Comparison of ENCODE assay signal across 19 cellular contexts in the genomic region with DNA sequence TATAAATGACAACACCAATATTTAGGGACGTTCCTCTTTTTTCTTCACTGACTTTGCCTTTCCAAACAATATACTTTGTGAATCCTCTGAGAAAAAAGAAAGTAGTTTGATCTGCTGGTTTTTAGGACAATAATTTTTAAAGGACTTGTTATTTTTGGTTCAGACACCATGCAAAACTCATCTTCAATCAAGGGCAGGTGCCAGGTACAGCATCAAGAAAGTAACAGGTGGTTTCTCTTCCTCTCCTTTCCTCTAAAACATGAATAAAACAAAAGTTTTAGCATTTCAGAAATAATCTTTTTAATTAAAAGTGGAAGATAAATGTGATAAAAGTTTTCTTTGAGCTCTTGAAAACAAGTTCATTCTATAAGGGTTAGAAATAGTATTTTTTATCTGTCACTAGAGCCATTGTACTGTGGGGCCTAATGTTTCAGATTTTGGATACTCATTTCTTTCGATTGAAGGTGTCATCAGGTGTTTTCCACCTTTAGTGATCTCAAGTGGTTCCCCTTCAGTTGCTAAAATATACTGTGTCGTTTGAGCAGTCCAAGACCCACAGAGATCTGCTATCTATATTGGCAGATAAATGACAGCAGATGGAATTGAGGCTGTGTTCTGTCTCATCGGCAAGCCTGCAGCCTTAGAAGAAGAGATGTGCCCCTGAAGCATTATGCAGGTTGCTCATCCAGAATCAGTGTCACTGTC.
"Had no signal": no experiment of that assay in that cellular context is flagged by ENCODE, and none has a peak within 500 bp of the region (broad histone marks: within the 10 kb centered on the region; RNA-seq: fewer than 3 reads in every experiment).

No MANE protein-coding gene starts in this region.

- H3K36me3 ChIP-seq: lower lobe of right lung, neutrophil, pancreas, right lobe of liver, suprapubic skin, transverse colon, upper lobe of right lung, uterus had no signal

- H3K9me3 Mint-ChIP-seq: natural killer cell treated with Interleukin-12 subunit alpha and Interleukin-12 subunit beta and Interleukin-15 and Interleukin-18, amount 100 ng/mL, for 72 hours; neural crest cell; stimulated activated naive CD8-positive, alpha-beta T cell treated with anti-CD3 and anti-CD28 coated beads, Interleukin-15, amount 100 ng/mL, for 72 hours had no signal

- H3K9me3 ChIP-seq: lower lobe of right lung, neutrophil, pancreas, right lobe of liver, suprapubic skin, transverse colon, upper lobe of right lung, uterus had no signal

- H3K27ac Mint-ChIP-seq: natural killer cell treated with Interleukin-12 subunit alpha and Interleukin-12 subunit beta and Interleukin-15 and Interleukin-18, amount 100 ng/mL, for 72 hours; stimulated activated naive CD8-positive, alpha-beta T cell treated with anti-CD3 and anti-CD28 coated beads, Interleukin-15, amount 100 ng/mL, for 72 hours had no signal

- H3K27me3 ChIP-seq: dorsolateral prefrontal cortex, neutrophil, pancreas, right lobe of liver, suprapubic skin, transverse colon, upper lobe of right lung, uterus had no signal

- H3K27ac ChIP-seq: dorsolateral prefrontal cortex, lower lobe of right lung, neutrophil, pancreas, right lobe of liver, suprapubic skin, transverse colon, upper lobe of right lung, uterus had no signal

- ATAC-seq: left ventricle myocardium superior; lower lobe of right lung; natural killer cell treated with Interleukin-12 subunit alpha and Interleukin-12 subunit beta and Interleukin-15 and Interleukin-18, amount 100 ng/mL, for 72 hours; pancreas; right lobe of liver; stimulated activated naive CD8-positive, alpha-beta T cell treated with anti-CD3 and anti-CD28 coated beads, Interleukin-15, amount 100 ng/mL, for 72 hours; upper lobe of right lung had no signal

- H3K4me3 ChIP-seq: dorsolateral prefrontal cortex, lower lobe of right lung, pancreas, right lobe of liver, suprapubic skin, transverse colon, upper lobe of right lung, uterus had no signal

- H3K4me1 ChIP-seq: lower lobe of right lung, pancreas, right lobe of liver, suprapubic skin, upper lobe of right lung, uterus had no signal

- H3K4me3 Mint-ChIP-seq: natural killer cell treated with Interleukin-12 subunit alpha and Interleukin-12 subunit beta and Interleukin-15 and Interleukin-18, amount 100 ng/mL, for 72 hours; neural crest cell; stimulated activated naive CD8-positive, alpha-beta T cell treated with anti-CD3 and anti-CD28 coated beads, Interleukin-15, amount 100 ng/mL, for 72 hours had no signal

- H3K36me3 Mint-ChIP-seq: natural killer cell treated with Interleukin-12 subunit alpha and Interleukin-12 subunit beta and Interleukin-15 and Interleukin-18, amount 100 ng/mL, for 72 hours had no signal

- DNase-seq: effector CD4-positive, alpha-beta T cell; head of caudate nucleus; left ventricle myocardium superior; lower lobe of right lung; pancreas; right lobe of liver; small intestine; stimulated activated CD4-positive, alpha-beta T cell treated with anti-CD3 and anti-CD28 coated beads, Interleukin-15, amount 100 ng/mL, for 24 hours; stimulated activated CD4-positive, alpha-beta T cell treated with anti-CD3 and anti-CD28 coated beads, Interleukin-2, amount 100 ng/mL, for 48 hours; stimulated activated naive CD4-positive, alpha-beta T cell; stimulated activated naive CD8-positive, alpha-beta T cell treated with anti-CD3 and anti-CD28 coated beads, Interleukin-15, amount 100 ng/mL, for 72 hours; transverse colon; upper lobe of right lung; uterus had no signal

- H3K4me1 Mint-ChIP-seq: stimulated activated naive CD8-positive, alpha-beta T cell treated with anti-CD3 and anti-CD28 coated beads, Interleukin-15, amount 100 ng/mL, for 72 hours had no signal
